Comparison of ENCODE assay signal across 17 cellular contexts in the genomic region with DNA sequence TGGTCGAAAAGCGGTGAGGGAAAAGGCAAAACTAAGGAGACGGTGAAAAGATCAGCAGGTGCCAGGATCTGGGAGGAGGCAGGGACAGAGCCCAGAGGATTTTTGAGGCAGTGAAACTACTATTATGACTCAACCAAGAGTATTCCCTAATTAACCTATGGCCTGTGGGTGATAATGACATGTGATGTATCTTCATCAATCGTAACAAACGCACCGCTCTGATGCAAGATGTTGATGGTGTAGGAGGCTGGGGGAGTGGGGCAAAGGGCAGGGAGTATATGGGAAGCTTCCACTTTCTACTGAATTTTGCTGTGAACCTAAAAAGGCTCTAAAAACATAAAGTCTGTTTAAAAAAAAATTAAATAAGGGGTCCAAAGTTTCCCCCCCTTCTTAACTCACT.
DNase-seq lines count a peak whose midpoint lies in the region; ATAC-seq and TF ChIP-seq lines count a peak whose summit lies in the region.
"Had no signal": no experiment of that assay in that cellular context is flagged by ENCODE, and none has a peak within 500 bp of the region (broad histone marks: within the 10 kb centered on the region; RNA-seq: fewer than 3 reads in every experiment).

No MANE protein-coding gene starts in this region.

- ATAC-seq in HG03571 (IDR thresholded peaks at IDR 0.05; ENCODE audit: unreplicated experiment): no peak

- no peak for DNase-seq in activated naive CD4-positive, alpha-beta T cell (lab: John Stamatoyannopoulos, UW)
- DNase-seq in MV-4-11 (lab: John Stamatoyannopoulos, UW) (peak; percentile 13), coronary artery (ENCODE audit: low spot score) (peak; percentile 4), hepatic stellate cell (ENCODE audit: low spot score) (no peak), SHP77 (lab: John Stamatoyannopoulos, UW) (no peak)
- DNase-seq: C1 segment of cervical spinal cord, DMS 273 treated with DMSO at 0.1 percent for 48 hours, GF-D8, KBM-7, NCI-H1092 treated with DMSO at 0.1 percent for 48 hours, NCI-H2081 treated with DMSO at 0.1 percent for 48 hours, NCI-H2227 treated with DMSO at 0.1 percent for 48 hours, NCI-H524 treated with DMSO at 0.1 percent for 48 hours, OCI-M1, RPMI8226 had no signal

- peaks cover 59% of the 10 kb centered on the region for H3K4me1 Mint-ChIP-seq in activated naive CD4-positive, alpha-beta T cell treated with anti-CD3 and anti-CD28 coated beads, Interleukin-2, amount 50 U/mL, for 24 hours

- no peak for TF ChIP-seq CTCF in coronary artery (IDR thresholded peaks at IDR 0.05)

- H3K27me3 Mint-ChIP-seq in activated naive CD4-positive, alpha-beta T cell treated with anti-CD3 and anti-CD28 coated beads, Interleukin-2, amount 50 U/mL, for 24 hours: no peaks in the 10 kb centered on the region

- no peak overlapping the region for H3K4me3 ChIP-seq in coronary artery

- H3K27ac ChIP-seq in coronary artery: no peak overlapping the region

- H3K9me3 Mint-ChIP-seq in activated naive CD4-positive, alpha-beta T cell treated with anti-CD3 and anti-CD28 coated beads, Interleukin-2, amount 50 U/mL, for 24 hours: no peaks in the 10 kb centered on the region

- H3K36me3 Mint-ChIP-seq in activated naive CD4-positive, alpha-beta T cell treated with anti-CD3 and anti-CD28 coated beads, Interleukin-2, amount 50 U/mL, for 24 hours: no peaks in the 10 kb centered on the region

- no peak overlapping the region for H3K4me3 Mint-ChIP-seq in activated naive CD4-positive, alpha-beta T cell treated with anti-CD3 and anti-CD28 coated beads, Interleukin-2, amount 50 U/mL, for 24 hours

- H3K27ac Mint-ChIP-seq in activated naive CD4-positive, alpha-beta T cell treated with anti-CD3 and anti-CD28 coated beads, Interleukin-2, amount 50 U/mL, for 24 hours: peak overlapping the region; percentile 86

Comparison
In these comparisons a context has a peak if more than half of its experiments do, and no peak if none do; other contexts are left out.
1. DNase-seq: peak in MV-4-11 (single experiment) and coronary artery (single experiment); none in activated naive CD4-positive, alpha-beta T cell (0 of 4), hepatic stellate cell (single experiment) and SHP77 (0 of 2).